Comparison of ENCODE assay signal across 30 cellular contexts in genomic region chr4:11966782-11967181, GRCh38.
"Had no signal": no experiment of that assay in that cellular context is flagged by ENCODE, and none has a peak within 500 bp of the region (broad histone marks: within the 10 kb centered on the region; RNA-seq: fewer than 3 reads in every experiment).

No MANE protein-coding gene starts in this region.

- ATAC-seq: left colon; natural killer cell; right cardiac atrium; sciatic nerve; stimulated activated naive B cell treated with anti-CD40 and anti-IgM and Interleukin-4, amounts not matched to agents 10 μg/mL and 1 μg/mL and 100 μg/mL, for 72 hours; stimulated activated naive CD8-positive, alpha-beta T cell treated with anti-CD3 and anti-CD28 coated beads, Interleukin-15, Interleukin-2, amounts not matched to agents 100 U/mL and 50 U/mL, for 24 hours had no signal

- DNase-seq: hypothalamus; immature natural killer cell; kidney; left colon; left ventricle myocardium inferior; mesendoderm; naive B cell; natural killer cell; nephron progenitor cell; ovary; right cardiac atrium; stimulated activated CD4-positive, alpha-beta T cell treated with anti-CD3 and anti-CD28 coated beads, Interleukin-12 subunit alpha, Interleukin-12 subunit beta, amount 100 ng/mL, for 4 hours; stimulated activated CD4-positive, alpha-beta T cell treated with anti-CD3 and anti-CD28 coated beads, Interleukin-15, amount 100 ng/mL, for 24 hours; stimulated activated CD4-positive, alpha-beta T cell treated with anti-CD3 and anti-CD28 coated beads, Interleukin-2, amount 100 ng/mL, for 24 hours; stimulated activated CD4-positive, alpha-beta T cell treated with anti-CD3 and anti-CD28 coated beads, Interleukin-4, amount 100 ng/mL, for 1 hour; stimulated activated naive B cell treated with anti-CD40 and anti-IgM and Interleukin-4, amounts not matched to agents 10 μg/mL and 1 μg/mL and 100 μg/mL, for 72 hours; stimulated activated naive CD8-positive, alpha-beta T cell treated with anti-CD3 and anti-CD28 coated beads, Interleukin-15, Interleukin-2, amounts not matched to agents 100 U/mL and 50 U/mL, for 24 hours; stomach; testis; thyroid gland; transverse colon; upper lobe of left lung had no signal

- H3K27me3 Mint-ChIP-seq: progenitor cell of endocrine pancreas; stimulated activated naive B cell treated with anti-CD40 and anti-IgM and Interleukin-4, amounts not matched to agents 10 μg/mL and 1 μg/mL and 100 μg/mL, for 72 hours had no signal

- H3K4me3 Mint-ChIP-seq: immature natural killer cell; mesothelial cell of epicardium; naive B cell; natural killer cell; nephron progenitor cell; neural progenitor cell; stimulated activated naive B cell treated with anti-CD40 and anti-IgM and Interleukin-4, amounts not matched to agents 10 μg/mL and 1 μg/mL and 100 μg/mL, for 72 hours had no signal

- H3K27ac Mint-ChIP-seq: immature natural killer cell; mesothelial cell of epicardium; naive B cell; natural killer cell; nephron progenitor cell; neural progenitor cell; progenitor cell of endocrine pancreas; stimulated activated naive B cell treated with anti-CD40 and anti-IgM and Interleukin-4, amounts not matched to agents 10 μg/mL and 1 μg/mL and 100 μg/mL, for 72 hours had no signal

- H3K4me1 Mint-ChIP-seq: immature natural killer cell; naive B cell; natural killer cell; nephron progenitor cell; stimulated activated naive B cell treated with anti-CD40 and anti-IgM and Interleukin-4, amounts not matched to agents 10 μg/mL and 1 μg/mL and 100 μg/mL, for 72 hours had no signal

- FAIRE-seq: islet of Langerhans had no signal

- H3K9me3 Mint-ChIP-seq: nephron progenitor cell had no signal

- H3K27ac ChIP-seq: left ventricle myocardium inferior, neural progenitor cell, ovary, skin epidermis, stomach, testis, thyroid gland, transverse colon, upper lobe of left lung, vagina had no signal

- H3K4me3 ChIP-seq: left ventricle myocardium inferior, lung, neural progenitor cell, ovary, skin epidermis, stomach, testis, thyroid gland, transverse colon, upper lobe of left lung, vagina had no signal

- H2AFZ ChIP-seq: neural progenitor cell had no signal

- H3K9ac ChIP-seq: neural progenitor cell had no signal

- H3K36me3 Mint-ChIP-seq: immature natural killer cell; mesothelial cell of epicardium; naive B cell; natural killer cell; neural progenitor cell; stimulated activated naive B cell treated with anti-CD40 and anti-IgM and Interleukin-4, amounts not matched to agents 10 μg/mL and 1 μg/mL and 100 μg/mL, for 72 hours had no signal

- H3K4me1 ChIP-seq: left ventricle myocardium inferior, neural progenitor cell, stomach, testis, thyroid gland, transverse colon, upper lobe of left lung, vagina had no signal

- H3K4me2 ChIP-seq: neural progenitor cell had no signal

- H3K27me3 ChIP-seq: neural progenitor cell, ovary, stomach, testis, thyroid gland, transverse colon, upper lobe of left lung, vagina had no signal

- H3K36me3 ChIP-seq: left ventricle myocardium inferior, neural progenitor cell, ovary, stomach, thyroid gland, transverse colon, upper lobe of left lung, vagina had no signal

- H3K9me3 ChIP-seq: left ventricle myocardium inferior, ovary, stomach, testis, thyroid gland, transverse colon, upper lobe of left lung, vagina had no signal
